32 cellular contexts compared by ENCODE assay signal in the genomic region with DNA sequence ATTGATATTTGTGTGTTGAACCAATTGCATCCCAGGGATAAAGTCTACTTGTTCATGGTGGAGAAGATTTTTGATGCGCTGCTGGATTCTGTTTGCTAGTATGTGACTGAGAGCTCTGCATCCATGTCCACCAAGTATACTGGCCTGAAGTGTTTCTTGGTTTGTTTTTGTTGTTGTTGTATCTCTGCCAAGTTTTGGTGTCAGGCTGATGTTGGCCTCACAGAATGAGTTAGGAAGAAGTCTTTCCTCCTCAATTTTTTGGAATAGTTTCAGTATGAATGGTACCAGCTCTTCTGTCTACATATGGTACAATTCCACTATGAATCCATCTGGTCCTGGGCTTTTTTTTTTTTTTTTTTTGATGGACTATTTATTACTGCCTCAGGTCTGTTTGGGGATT. TPM values are rescaled to one million over a fixed set of nuclear protein-coding genes. Genes with fewer than 3 reads are reported as not detected.
"Had no signal": no experiment of that assay in that cellular context is flagged by ENCODE, and none has a peak within 500 bp of the region (broad histone marks: within the 10 kb centered on the region; RNA-seq: fewer than 3 reads in every experiment).

No MANE protein-coding gene starts in this region.

- H3K27ac ChIP-seq: body of pancreas, dorsolateral prefrontal cortex, esophagus squamous epithelium, foreskin keratinocyte, transverse colon, WERI-Rb-1 had no signal

- H3K36me3 Mint-ChIP-seq: activated CD8-positive, alpha-beta memory T cell treated with anti-CD3 and anti-CD28 coated beads, Interleukin-2, amount 10 ng/mL, durations not matched to agents 7 days and 5 days; naive thymus-derived CD4-positive, alpha-beta T cell had no signal

- H3K9me3 Mint-ChIP-seq: activated CD4-positive, alpha-beta T cell treated with anti-CD3 and anti-CD28 coated beads, Interleukin-2, amount 10 ng/mL, durations not matched to agents 7 days and 5 days had no signal

- H3K4me3 Mint-ChIP-seq: activated CD4-positive, alpha-beta T cell treated with anti-CD3 and anti-CD28 coated beads, Interleukin-2, amount 10 ng/mL, durations not matched to agents 7 days and 5 days; activated CD8-positive, alpha-beta memory T cell treated with anti-CD3 and anti-CD28 coated beads, Interleukin-2, amount 10 ng/mL, durations not matched to agents 7 days and 5 days; activated CD8-positive, alpha-beta T cell treated with anti-CD3 and anti-CD28 coated beads for 36 hours; activated naive CD8-positive, alpha-beta T cell treated with anti-CD3 and anti-CD28 coated beads, Interleukin-2, amount 50 U/mL, for 24 hours; effector memory CD8-positive, alpha-beta T cell; naive thymus-derived CD4-positive, alpha-beta T cell; neural crest cell; stimulated activated naive B cell treated with anti-CD40 and anti-IgM and Interleukin-4, amounts not matched to agents 10 μg/mL and 1 μg/mL and 100 μg/mL, for 72 hours had no signal

- H3K27me3 ChIP-seq: body of pancreas, dorsolateral prefrontal cortex, esophagus squamous epithelium, foreskin keratinocyte, transverse colon had no signal

- FAIRE-seq: urothelium cell line had no signal

- H3K9me3 ChIP-seq: body of pancreas, esophagus squamous epithelium, transverse colon had no signal

- H3K4me2 ChIP-seq: smooth muscle cell had no signal

- H3K4me1 ChIP-seq: body of pancreas, esophagus squamous epithelium, foreskin keratinocyte, transverse colon had no signal

- H3K36me3 ChIP-seq: esophagus squamous epithelium, transverse colon, WERI-Rb-1 had no signal

- H3K4me1 Mint-ChIP-seq: activated CD4-positive, alpha-beta T cell treated with anti-CD3 and anti-CD28 coated beads, Interleukin-2, amount 10 ng/mL, durations not matched to agents 7 days and 5 days; activated CD8-positive, alpha-beta memory T cell treated with anti-CD3 and anti-CD28 coated beads, Interleukin-2, amount 10 ng/mL, durations not matched to agents 7 days and 5 days; activated naive CD8-positive, alpha-beta T cell treated with anti-CD3 and anti-CD28 coated beads, Interleukin-2, amount 50 U/mL, for 24 hours; naive thymus-derived CD4-positive, alpha-beta T cell; neural crest cell had no signal

- H3K27me3 Mint-ChIP-seq: activated CD4-positive, alpha-beta T cell treated with anti-CD3 and anti-CD28 coated beads, Interleukin-2, amount 10 ng/mL, durations not matched to agents 7 days and 5 days; activated CD8-positive, alpha-beta memory T cell treated with anti-CD3 and anti-CD28 coated beads, Interleukin-2, amount 10 ng/mL, durations not matched to agents 7 days and 5 days; activated CD8-positive, alpha-beta T cell treated with anti-CD3 and anti-CD28 coated beads for 36 hours; activated naive CD8-positive, alpha-beta T cell treated with anti-CD3 and anti-CD28 coated beads, Interleukin-2, amount 50 U/mL, for 24 hours; effector memory CD8-positive, alpha-beta T cell; naive thymus-derived CD4-positive, alpha-beta T cell had no signal

- ATAC-seq: activated CD8-positive, alpha-beta memory T cell treated with anti-CD3 and anti-CD28 coated beads, Interleukin-2, amount 10 ng/mL, durations not matched to agents 7 days and 5 days; activated CD8-positive, alpha-beta T cell treated with anti-CD3 and anti-CD28 coated beads for 36 hours; activated naive CD8-positive, alpha-beta T cell treated with anti-CD3 and anti-CD28 coated beads, Interleukin-2, amount 50 U/mL, for 24 hours; body of pancreas; effector memory CD8-positive, alpha-beta T cell; foreskin keratinocyte; left ventricle myocardium superior; naive thymus-derived CD4-positive, alpha-beta T cell; sciatic nerve; stimulated activated naive B cell treated with anti-CD40 and anti-IgM and Interleukin-4, amounts not matched to agents 10 μg/mL and 1 μg/mL and 100 μg/mL, for 72 hours had no signal

- DNase-seq: activated CD4-positive, alpha-beta T cell treated with anti-CD3 and anti-CD28 coated beads, Interleukin-2, amount 10 ng/mL, durations not matched to agents 7 days and 5 days; activated CD4-positive, CD25-positive, alpha-beta regulatory T cell treated with anti-CD3 and anti-CD28 coated beads, Interleukin-2, amount 50 U/mL, for 72 hours; activated CD8-positive, alpha-beta memory T cell treated with anti-CD3 and anti-CD28 coated beads, Interleukin-2, amount 10 ng/mL, durations not matched to agents 7 days and 5 days; activated CD8-positive, alpha-beta T cell treated with anti-CD3 and anti-CD28 coated beads for 36 hours; activated gamma-delta T cell; activated naive CD4-positive, alpha-beta T cell treated with anti-CD3 and anti-CD28 coated beads, Interleukin-2, amount 50 U/mL, for 16 hours; activated naive CD8-positive, alpha-beta T cell treated with anti-CD3 and anti-CD28 coated beads, Interleukin-2, amount 50 U/mL, for 24 hours; activated T-cell treated with anti-CD3 and anti-CD28 coated beads for 4 hours; body of pancreas; caudate nucleus; dorsolateral prefrontal cortex; effector memory CD8-positive, alpha-beta T cell; esophagus squamous epithelium; foreskin keratinocyte; left ventricle myocardium superior; mesendoderm; naive thymus-derived CD4-positive, alpha-beta T cell; posterior cingulate gyrus; stimulated activated CD4-positive, alpha-beta T cell treated with anti-CD3 and anti-CD28 coated beads, Interleukin-2, amount 100 ng/mL, for 48 hours; stimulated activated CD8-positive, alpha-beta memory T cell treated with anti-CD3 and anti-CD28 coated beads, Interleukin-4, amount 100 ng/mL, for 48 hours; stimulated activated naive B cell treated with anti-CD40 and anti-IgM and Interleukin-4, amounts not matched to agents 10 μg/mL and 1 μg/mL and 100 μg/mL, for 72 hours; transverse colon; WERI-Rb-1 had no signal

- H3K27ac Mint-ChIP-seq: activated CD4-positive, alpha-beta T cell treated with anti-CD3 and anti-CD28 coated beads, Interleukin-2, amount 10 ng/mL, durations not matched to agents 7 days and 5 days; activated CD8-positive, alpha-beta memory T cell treated with anti-CD3 and anti-CD28 coated beads, Interleukin-2, amount 10 ng/mL, durations not matched to agents 7 days and 5 days; activated CD8-positive, alpha-beta T cell treated with anti-CD3 and anti-CD28 coated beads for 36 hours; activated naive CD8-positive, alpha-beta T cell treated with anti-CD3 and anti-CD28 coated beads, Interleukin-2, amount 50 U/mL, for 24 hours; effector memory CD8-positive, alpha-beta T cell; naive thymus-derived CD4-positive, alpha-beta T cell; stimulated activated naive B cell treated with anti-CD40 and anti-IgM and Interleukin-4, amounts not matched to agents 10 μg/mL and 1 μg/mL and 100 μg/mL, for 72 hours had no signal

- H3K4me3 ChIP-seq: body of pancreas, dorsolateral prefrontal cortex, esophagus squamous epithelium, smooth muscle cell, transverse colon had no signal

RNA-seq across cellular contexts. Expression of a gene that starts 50.9 kb away (rescaled TPM):
- total RNA-seq: activated CD4-positive, alpha-beta T cell treated with anti-CD3 and anti-CD28 coated beads, Interleukin-2, amount 10 ng/mL, durations not matched to agents 7 days and 5 days; activated CD8-positive, alpha-beta memory T cell treated with anti-CD3 and anti-CD28 coated beads, Interleukin-2, amount 10 ng/mL, durations not matched to agents 7 days and 5 days; activated CD8-positive, alpha-beta T cell treated with anti-CD3 and anti-CD28 coated beads for 36 hours; body of pancreas; esophagus squamous epithelium; foreskin keratinocyte; glomerular endothelial cell; left ventricle myocardium superior; mucosa of gallbladder; naive thymus-derived CD4-positive, alpha-beta T cell; omental fat pad; renal cortical epithelial cell; T-helper 2 cell treated with Interferon-gamma antibody and Interleukin-4, amounts not matched to agents 100 ng/mL and 5 ng/mL, for 36 hours had no signal
- polyA plus RNA-seq: foreskin keratinocyte; naive thymus-derived CD4-positive, alpha-beta T cell had no signal
